12 cellular contexts compared by ENCODE assay signal in genomic region chr14:104735830-104736642, GRCh38. TPM values are rescaled to one million over a fixed set of nuclear protein-coding genes. Genes with fewer than 3 reads are reported as not detected.
DNase-seq lines count a peak whose midpoint lies in the region; ATAC-seq and TF ChIP-seq lines count a peak whose summit lies in the region.
"Had no signal": no experiment of that assay in that cellular context is flagged by ENCODE, and none has a peak within 500 bp of the region (broad histone marks: within the 10 kb centered on the region; RNA-seq: fewer than 3 reads in every experiment).

No MANE protein-coding gene starts in this region.

- TF ChIP-seq RAD21 in SK-N-SH (IDR thresholded peaks at IDR 0.05; ENCODE audit: low read length) = no peak

- no peaks in the 10 kb centered on the region for H3K27me3 Mint-ChIP-seq in neural crest cell (ENCODE audit: low read depth)

- peak overlapping the region; percentile 27 for H3K27ac Mint-ChIP-seq in neural crest cell (ENCODE audit: unreplicated experiment)
- H3K27ac Mint-ChIP-seq: T-helper 1 cell treated with Interleukin-12 subunit alpha and Interleukin-12 subunit beta and Interleukin-4 antibody, amounts not matched to agents 30 μg/mL and 1 μg/mL, for 36 hours had no signal

- POLR2A ChIA-PET in SK-N-SH (lab: Yijun Ruan, JAX) = no interaction called here

- ATAC-seq in SK-N-SH treated with all-trans-retinoic acid at 6 μM for 48 hours (no peak), aorta (ENCODE audit: low FRiP score) (peak; percentile 90), GM18498 (IDR thresholded peaks at IDR 0.05; ENCODE audit: unreplicated experiment) (no peak)

- peaks cover 0 to 6% of the 10 kb centered on the region in 2 experiments; a peak in 1 of 4 replicates for H3K4me1 ChIP-seq in SK-N-SH (ENCODE audit: control insufficient read depth in 1 of 2, insufficient read depth in 2 of 2, low read depth in 1 of 2, low read length in 1 of 2)
- H3K4me1 ChIP-seq in aorta (ENCODE audit: control insufficient read depth in 1 of 2, insufficient read depth in 2 of 2, low read length in 2 of 2) = no peaks in the 10 kb centered on the region

- H3K4me1 Mint-ChIP-seq in neural crest cell = peaks cover 6% of the 10 kb centered on the region
- H3K4me1 Mint-ChIP-seq: IgD-negative memory B cell had no signal

- TF ChIP-seq CTCF in SK-N-SH (IDR thresholded peaks at IDR 0.05) (no peak), neural crest cell (conservative IDR thresholded peaks at IDR 0.05) (no peak)

- H4K20me1 ChIP-seq in SK-N-SH (ENCODE audit: insufficient read depth) = no peaks in the 10 kb centered on the region

- no peaks in the 10 kb centered on the region for H3F3A ChIP-seq in SK-N-SH (replicated peaks; ENCODE audit: insufficient read depth)

- H2AFZ ChIP-seq in SK-N-SH (ENCODE audit: low read depth) = no peak overlapping the region

- H3K9me2 ChIP-seq in SK-N-SH = no peaks in the 10 kb centered on the region

- no peaks in the 10 kb centered on the region for H3K36me3 ChIP-seq in SK-N-SH (replicated peaks in 1 of 2; ENCODE audit: control insufficient read depth in 1 of 2, insufficient read depth in 2 of 2, low read length in 1 of 2)
- H3K36me3 ChIP-seq in aorta (ENCODE audit: control insufficient read depth in 1 of 2, insufficient read depth in 2 of 2, low read length in 1 of 2) = no peaks in the 10 kb centered on the region

- CTCF ChIA-PET in SK-N-SH (lab: Yijun Ruan, JAX) = interaction anchor here (0.9 to 4.4 kb wide), 6 partner anchors 12 to 90 kb away, joined by 3 to 21 read pairs (median 4); partner anchors contain the start of gene ADSS1

- intact Hi-C loops in aorta (cut with DNase I) = no loop called here

- H3K4me2 ChIP-seq in SK-N-SH = no peak overlapping the region

- H3K9me3 ChIP-seq in SK-N-SH (no peaks in the 10 kb centered on the region), aorta (ENCODE audit: control insufficient read depth, low read length) (no peaks in the 10 kb centered on the region)

- H3K9me3 Mint-ChIP-seq in neural crest cell = no peaks in the 10 kb centered on the region
- H3K9me3 Mint-ChIP-seq: IgD-negative memory B cell; T-helper 1 cell treated with Interleukin-12 subunit alpha and Interleukin-12 subunit beta and Interleukin-4 antibody, amounts not matched to agents 30 μg/mL and 1 μg/mL, for 36 hours had no signal

- H3K27me3 ChIP-seq in SK-N-SH (ENCODE audit: insufficient read depth) = no peaks in the 10 kb centered on the region
- H3K27me3 ChIP-seq in aorta (ENCODE audit: control insufficient read depth in 1 of 2, insufficient read depth in 2 of 2, low read length in 1 of 2) = no peaks in the 10 kb centered on the region

- H3K36me3 Mint-ChIP-seq in neural crest cell (ENCODE audit: low read depth) = no peaks in the 10 kb centered on the region
- H3K36me3 Mint-ChIP-seq: IgD-negative memory B cell had no signal

- H3K4me3 ChIP-seq in SK-N-SH (ENCODE audit: low read depth in 2 of 2, low read length in 1 of 2) (no peak overlapping the region), aorta (ENCODE audit: low read length in 2 of 2) (no peak overlapping the region)

- H3K79me2 ChIP-seq in SK-N-SH (ENCODE audit: insufficient read depth) = no peaks in the 10 kb centered on the region

- DNase-seq in SK-N-SH (peak; percentile 60), fibroblast of peridontal ligament (ENCODE audit: extremely low read depth) (peak; percentile 62), neural crest cell (ENCODE audit: low read depth, low spot score) (no peak), aorta (peak; percentile 94 to 95), NCI-H2227 treated with DMSO at 0.1 percent for 48 hours (lab: John Stamatoyannopoulos, UW) (no peak), NCI-H1092 (lab: John Stamatoyannopoulos, UW) (no peak)
- DNase-seq: effector CD4-positive, alpha-beta T cell; stimulated activated CD4-positive, alpha-beta T cell treated with anti-CD3 and anti-CD28 coated beads, Interleukin-2, amount 100 ng/mL, for 48 hours had no signal

- no peak for TF ChIP-seq EP300 in SK-N-SH (IDR thresholded peaks at IDR 0.05; ENCODE audit: borderline replicate concordance in 1 of 2, low read depth in 1 of 2, low read length in 1 of 2)

- WGBS in SK-N-SH (ENCODE audit: low lambda C conversion rate) = 85% methylated on average over 7 of the region's 26 CpGs
- WGBS in aorta, 2 donors = 16 to 19% methylated on average over 26 of the region's 26 CpGs

- H3K9ac ChIP-seq in SK-N-SH = no peak overlapping the region

- H3K4me3 Mint-ChIP-seq in neural crest cell = no peak overlapping the region
- H3K4me3 Mint-ChIP-seq: IgD-negative memory B cell; T-helper 1 cell treated with Interleukin-12 subunit alpha and Interleukin-12 subunit beta and Interleukin-4 antibody, amounts not matched to agents 30 μg/mL and 1 μg/mL, for 36 hours had no signal

- H3K27ac ChIP-seq in SK-N-SH (ENCODE audit: low read depth in 2 of 2, low read length in 1 of 2) (peak overlapping the region in 1 of 2 experiments; percentile 16; a peak in 1 of 4 replicates), aorta (ENCODE audit: low read depth in 1 of 2, low read length in 2 of 2) (peak overlapping the region; percentile 30 to 91)

TF ChIP-seq in SK-N-SH, 30 proteins besides CTCF, POLR2A, EP300 and RAD21 (continues in another document):
- TF ChIP-seq FOXJ3 (CRISPR knock-in tag; IDR thresholded peaks at IDR 0.05) (no peak), MXI1 (IDR thresholded peaks at IDR 0.05; ENCODE audit: low read depth, low read length) (no peak), ELF1 (IDR thresholded peaks at IDR 0.05) (no peak), TEAD4 (IDR thresholded peaks at IDR 0.05; ENCODE audit: borderline replicate concordance, insufficient read depth) (no peak), FOXM1 (IDR thresholded peaks at IDR 0.05; ENCODE audit: low read depth) (no peak), TCF12 (IDR thresholded peaks at IDR 0.05) (no peak), USF1 (IDR thresholded peaks at IDR 0.05; ENCODE audit: borderline replicate concordance, low read depth) (no peak)

TF ChIP-seq in SK-N-SH treated with all-trans-retinoic acid at 6 μM for 48 hours, 23 proteins besides CTCF, POLR2A, EP300 and RAD21:
- TF ChIP-seq ZNF70 (CRISPR knock-in tag; IDR thresholded peaks at IDR 0.05) (no peak), OSR1 (CRISPR knock-in tag; IDR thresholded peaks at IDR 0.05) (no peak), TCF4 (CRISPR knock-in tag; IDR thresholded peaks at IDR 0.05; ENCODE audit: borderline replicate concordance) (no peak), ZNF8 (CRISPR knock-in tag; IDR thresholded peaks at IDR 0.05) (no peak), ZNF565 (CRISPR knock-in tag; conservative IDR thresholded peaks at IDR 0.05; ENCODE audit: low read depth) (no peak), CREB5 (CRISPR knock-in tag; IDR thresholded peaks at IDR 0.05; ENCODE audit: low read depth) (no peak), GLIS3 (CRISPR knock-in tag; IDR thresholded peaks at IDR 0.05) (no peak), ZFP30 (CRISPR knock-in tag; IDR thresholded peaks at IDR 0.05) (no peak), SNAI2 (CRISPR knock-in tag; IDR thresholded peaks at IDR 0.05) (no peak)

RNA-seq across cellular contexts. Expression of gene ADSS1, which starts 12.0 kb away (rescaled TPM):
- polyA plus RNA-seq in SK-N-SH (2012; rRNA removed) (11.8 and 14.3 TPM in 2 replicates), aorta (10 to 100 TPM; 25.0 to 80.2 TPM)
- 11.0 and 11.2 TPM in 2 replicates for polyA plus RNA-seq in SK-N-SH (2012; cell fraction: cytosol; rRNA removed)
- 44.6 and 48.8 TPM in 2 replicates for polyA plus RNA-seq in SK-N-SH (2012; cell fraction: nucleus; rRNA removed)
- total RNA-seq in neural crest cell (4.4 and 5.0 TPM in 2 replicates), aorta (10 to 100 TPM; 44.8 to 63.2 TPM)
- polyA plus RNA-seq: IgD-negative memory B cell had no signal

RNA-seq across cellular contexts. Expression of gene SIVA1, which starts 16.9 kb away (rescaled TPM):
- polyA plus RNA-seq in SK-N-SH (2012; rRNA removed) = 122 and 137 TPM in 2 replicates
- polyA plus RNA-seq in SK-N-SH (2012; cell fraction: cytosol; rRNA removed) = 57.2 and 97.8 TPM in 2 replicates
- 109 and 142 TPM in 2 replicates for polyA plus RNA-seq in SK-N-SH (2012; cell fraction: nucleus; rRNA removed)
- 109 and 121 TPM in 2 replicates for total RNA-seq in neural crest cell
- 10 to 100 TPM; 74.3 to 83.0 TPM for total RNA-seq in aorta
- polyA plus RNA-seq in aorta = 100 to 1,000 TPM; 219 to 241 TPM

RNA-seq across cellular contexts. Expression of gene INF2, which starts 46.6 kb away (rescaled TPM):
- polyA plus RNA-seq in SK-N-SH (2012; rRNA removed) (20.1 and 32.5 TPM in 2 replicates), aorta (100 to 1,000 TPM in 1 of 2 donors, 10 to 100 TPM in 1; 31.9 to 185 TPM)
- polyA plus RNA-seq in SK-N-SH (2012; cell fraction: cytosol; rRNA removed) = 15.4 and 20.2 TPM in 2 replicates
- 97.9 and 115 TPM in 2 replicates for polyA plus RNA-seq in SK-N-SH (2012; cell fraction: nucleus; rRNA removed)
- total RNA-seq in neural crest cell (60.6 and 61.7 TPM in 2 replicates), aorta (100 to 1,000 TPM in 1 of 2 donors, 10 to 100 TPM in 1; 84.9 to 102 TPM)

RNA-seq across cellular contexts. Expression of gene AKT1, which starts 59.5 kb away (rescaled TPM):
- polyA plus RNA-seq in SK-N-SH (2012; rRNA removed) (185 and 198 TPM in 2 replicates), aorta (100 to 1,000 TPM in 1 of 2 donors, 10 to 100 TPM in 1; 93.2 to 118 TPM)
- polyA plus RNA-seq in SK-N-SH (2012; cell fraction: cytosol; rRNA removed) = 99.2 and 137 TPM in 2 replicates
- polyA plus RNA-seq in SK-N-SH (2012; cell fraction: nucleus; rRNA removed) = 365 and 420 TPM in 2 replicates
- total RNA-seq in neural crest cell (179 and 191 TPM in 2 replicates), aorta (100 to 1,000 TPM; 124 to 154 TPM)

Comparison
In these comparisons a context has a peak if more than half of its experiments do, and no peak if none do; other contexts are left out.
1. DNase-seq: peak in SK-N-SH (single experiment), fibroblast of peridontal ligament (single experiment) and aorta (2 of 2); none in neural crest cell (single experiment), NCI-H2227 treated with DMSO at 0.1 percent for 48 hours (single experiment) and NCI-H1092 (single experiment).